In genomic region chr16:83004868-83005652, GRCh38 we compare ENCODE assay signal across 21 cellular contexts.
DNase-seq lines count a peak whose midpoint lies in the region; ATAC-seq and TF ChIP-seq lines count a peak whose summit lies in the region.
"Had no signal": no experiment of that assay in that cellular context is flagged by ENCODE, and none has a peak within 500 bp of the region (broad histone marks: within the 10 kb centered on the region; RNA-seq: fewer than 3 reads in every experiment).

No MANE protein-coding gene starts in this region.

- H3K27me3 ChIP-seq in H9 (ENCODE audit: insufficient read depth, low read length) (no peaks in the 10 kb centered on the region), hepatocyte (no peaks in the 10 kb centered on the region), osteoblast (ENCODE audit: insufficient read depth, low read length) (no peaks in the 10 kb centered on the region), thyroid gland (no peaks in the 10 kb centered on the region)
- H3K27me3 ChIP-seq: BE2C had no signal

- no peaks in the 10 kb centered on the region; a peak in 2 of 5 replicates for H3K9me3 Mint-ChIP-seq in H9
- peaks cover 2% of the 10 kb centered on the region for H3K9me3 Mint-ChIP-seq in activated CD8-positive, alpha-beta T cell treated with anti-CD3 and anti-CD28 coated beads for 36 hours

- no peak overlapping the region for H2BK120ac ChIP-seq in H9 (ENCODE audit: low read depth, low read length, poor library complexity, severe bottlenecking)

- no peak overlapping the region; a peak in 1 of 7 replicates for H3K27ac Mint-ChIP-seq in H9
- no peak overlapping the region for H3K27ac Mint-ChIP-seq in activated CD8-positive, alpha-beta T cell treated with anti-CD3 and anti-CD28 coated beads for 36 hours

- no peaks in the 10 kb centered on the region for H3K36me3 ChIP-seq in hepatocyte (replicated peaks; ENCODE audit: insufficient read depth, low read depth)
- no peaks in the 10 kb centered on the region for H3K36me3 ChIP-seq in osteoblast (ENCODE audit: insufficient read depth, low read length)
- no peaks in the 10 kb centered on the region for H3K36me3 ChIP-seq in thyroid gland
- H3K36me3 ChIP-seq: BE2C had no signal

- no peak overlapping the region for H3K18ac ChIP-seq in H9 (ENCODE audit: insufficient read length, low read depth, low read length)

- H3K14ac ChIP-seq in H9 (ENCODE audit: insufficient read depth, low read length) = no peak overlapping the region

- no peak for TF ChIP-seq CTCF in H9 (conservative IDR thresholded peaks at IDR 0.05)
- no peak for TF ChIP-seq CTCF in hepatocyte (IDR thresholded peaks at IDR 0.05; ENCODE audit: poor library complexity)
- no peak for TF ChIP-seq CTCF in osteoblast (IDR thresholded peaks at IDR 0.05; ENCODE audit: extremely low read depth, low read depth, low read length)
- no peak for TF ChIP-seq CTCF in thyroid gland (IDR thresholded peaks at IDR 0.05)
- TF ChIP-seq CTCF in activated CD8-positive, alpha-beta T cell treated with anti-CD3 and anti-CD28 coated beads for 36 hours (IDR thresholded peaks at IDR 0.05) = no peak

- H3K56ac ChIP-seq in H9 (ENCODE audit: insufficient read length, low read depth, low read length) = no peak overlapping the region

- no CpG with 5 or more reads among the region's 4 CpGs for WGBS in H9 (ENCODE audit: extremely low coverage, insufficient read length, low lambda C conversion rate)
- WGBS in hepatocyte (ENCODE audit: low lambda C conversion rate, missing lambda C conversion rate) = 69% methylated on average over 4 of the region's 4 CpGs
- WGBS in thyroid gland, 2 donors = 56 to 80% methylated on average over 4 of the region's 4 CpGs

- no peak overlapping the region for H2BK20ac ChIP-seq in H9 (ENCODE audit: low read depth, low read length, poor library complexity, severe bottlenecking)

- H4K20me1 ChIP-seq in H9 (ENCODE audit: control insufficient read depth, insufficient read depth, insufficient read length) (no peaks in the 10 kb centered on the region), hepatocyte (ENCODE audit: insufficient read depth, poor library complexity, severe bottlenecking) (no peaks in the 10 kb centered on the region), osteoblast (ENCODE audit: insufficient read depth, low read length) (no peaks in the 10 kb centered on the region)

- no peak overlapping the region for H2AK5ac ChIP-seq in H9 (ENCODE audit: insufficient read length, low read length)

- H3K23me2 ChIP-seq in H9 (ENCODE audit: insufficient read length, low read depth, low read length, poor library complexity, severe bottlenecking) = no peaks in the 10 kb centered on the region

- no peak overlapping the region for H3K23ac ChIP-seq in H9 (ENCODE audit: insufficient read length, low read depth, low read length)

- no peak overlapping the region for H4K8ac ChIP-seq in H9 (replicated peaks; ENCODE audit: insufficient read length, low read depth, low read length)

- H3K27me3 Mint-ChIP-seq in H9 (ENCODE audit: low read depth) = no peaks in the 10 kb centered on the region
- peaks cover 2% of the 10 kb centered on the region for H3K27me3 Mint-ChIP-seq in activated CD8-positive, alpha-beta T cell treated with anti-CD3 and anti-CD28 coated beads for 36 hours

- H3K9me2 ChIP-seq in hepatocyte (replicated peaks; ENCODE audit: insufficient read depth) = no peaks in the 10 kb centered on the region

- H3K79me1 ChIP-seq in H9 (ENCODE audit: insufficient read depth, low read depth, low read length, poor library complexity, severe bottlenecking) = no peaks in the 10 kb centered on the region

- no peak overlapping the region for H3K9ac ChIP-seq in H9 (ENCODE audit: extremely low read depth, insufficient read length, low read length)

- H3K4me1 Mint-ChIP-seq in H9 = peaks cover 6 to 8% of the 10 kb centered on the region in 2 experiments; a peak in 3 of 4 replicates
- no peaks in the 10 kb centered on the region for H3K4me1 Mint-ChIP-seq in activated CD8-positive, alpha-beta T cell treated with anti-CD3 and anti-CD28 coated beads for 36 hours (ENCODE audit: low read depth)

- no peaks in the 10 kb centered on the region; the same call in 1 of the 2 replicates for H3K4me1 ChIP-seq in H9 (ENCODE audit: insufficient read depth, low read length)
- no peaks in the 10 kb centered on the region for H3K4me1 ChIP-seq in hepatocyte (ENCODE audit: insufficient read depth)
- H3K4me1 ChIP-seq in osteoblast (ENCODE audit: insufficient read depth, low read length) = peaks cover 22% of the 10 kb centered on the region
- H3K4me1 ChIP-seq in thyroid gland = peaks cover 10% of the 10 kb centered on the region in 2 donors
- H3K4me1 ChIP-seq: A549, BE2C had no signal

- H2BK5ac ChIP-seq in H9 (ENCODE audit: insufficient read length, low read length) = no peak overlapping the region

- CTCF ChIA-PET in activated CD8-positive, alpha-beta T cell treated with anti-CD3 and anti-CD28 coated beads for 36 hours (lab: Charles Lee) = no interaction called here

- H3K27ac ChIP-seq in H9 (ENCODE audit: insufficient read length, low read depth, low read length) (no peak overlapping the region), hepatocyte (no peak overlapping the region), osteoblast (ENCODE audit: low read depth, low read length) (no peak overlapping the region), thyroid gland (no peak overlapping the region)
- H3K27ac ChIP-seq: A549, HL-60, RWPE1 had no signal

- H3T11ph ChIP-seq in H9 (ENCODE audit: low read length) = no peak overlapping the region

- no peaks in the 10 kb centered on the region for H3K36me3 Mint-ChIP-seq in H9 (ENCODE audit: insufficient read depth in 1 of 3, low read depth in 3 of 3)
- no peaks in the 10 kb centered on the region for H3K36me3 Mint-ChIP-seq in activated CD8-positive, alpha-beta T cell treated with anti-CD3 and anti-CD28 coated beads for 36 hours (ENCODE audit: low read depth)

- no peak overlapping the region for H3K4me3 Mint-ChIP-seq in H9
- H3K4me3 Mint-ChIP-seq in activated CD8-positive, alpha-beta T cell treated with anti-CD3 and anti-CD28 coated beads for 36 hours = no peak overlapping the region

- no peak overlapping the region for H2AFZ ChIP-seq in H9 (ENCODE audit: low read length)
- H2AFZ ChIP-seq in hepatocyte = no peak overlapping the region
- no peak overlapping the region for H2AFZ ChIP-seq in osteoblast (ENCODE audit: low read length)

- no peak overlapping the region for H4K5ac ChIP-seq in H9 (ENCODE audit: insufficient read length, low read depth, low read length)

- no peak overlapping the region for H3K4ac ChIP-seq in H9 (ENCODE audit: low read depth, low read length)

- H3K79me2 ChIP-seq in H9 (ENCODE audit: insufficient read depth, low read length) = no peaks in the 10 kb centered on the region
- no peaks in the 10 kb centered on the region for H3K79me2 ChIP-seq in hepatocyte
- peaks cover 2% of the 10 kb centered on the region for H3K79me2 ChIP-seq in osteoblast (ENCODE audit: insufficient read depth, low read length)

- peak; percentile 28 for DNase-seq in H9
- peak; percentile 7 for DNase-seq in amniotic epithelial cell (ENCODE audit: low read depth)
- no peak for DNase-seq in hepatocyte (ENCODE audit: low spot score)
- DNase-seq in osteoblast (ENCODE audit: insufficient read length, low spot score, missing footprints) = peak; percentile 50
- no peak for DNase-seq in thyroid gland
- no peak for DNase-seq in foreskin melanocyte
- no peak for DNase-seq in activated CD8-positive, alpha-beta T cell treated with anti-CD3 and anti-CD28 coated beads for 36 hours
- DNase-seq: BE2C; DMS79 treated with DMSO at 0.1 percent for 48 hours; KG1; NCI-H1105 treated with DMSO at 0.1 percent for 48 hours; NCI-H2029 treated with DMSO at 0.1 percent for 48 hours; NCI-H345; NCI-H524; NCI-H774; NK-92 treated with Interleukin-12 subunit alpha and Interleukin-12 subunit beta, amount 100 ng/mL, for 24 hours; SHP77 treated with DMSO at 0.1 percent for 48 hours had no signal

- POLR2A ChIA-PET in activated CD8-positive, alpha-beta T cell treated with anti-CD3 and anti-CD28 coated beads for 36 hours (lab: Charles Lee) = no interaction called here

- H2BK15ac ChIP-seq in H9 (ENCODE audit: low read depth, low read length) = no peak overlapping the region

- H3K9me3 ChIP-seq in H9 (ENCODE audit: control insufficient read depth, low read depth, low read length) (no peaks in the 10 kb centered on the region), hepatocyte (ENCODE audit: low read depth) (no peaks in the 10 kb centered on the region), osteoblast (ENCODE audit: low read depth, low read length) (no peaks in the 10 kb centered on the region), thyroid gland (no peaks in the 10 kb centered on the region)
- H3K9me3 ChIP-seq: A549, BE2C had no signal

- no peak overlapping the region for H4K91ac ChIP-seq in H9 (ENCODE audit: insufficient read length, low read depth, low read length)

- intact Hi-C loops in thyroid gland (cut with DNase I) = no loop called here
- intact Hi-C loops in activated CD8-positive, alpha-beta T cell treated with anti-CD3 and anti-CD28 coated beads for 36 hours (cut with micrococcal nuclease) = no loop called here

- ATAC-seq in activated CD8-positive, alpha-beta T cell treated with anti-CD3 and anti-CD28 coated beads for 36 hours = no peak
- ATAC-seq: A549, HepG2 had no signal

- H2BK12ac ChIP-seq in H9 (ENCODE audit: insufficient read length, low read depth, low read length) = no peak overlapping the region

- H3K4me3 ChIP-seq in hepatocyte (no peak overlapping the region), osteoblast (ENCODE audit: insufficient read depth, low read length) (no peak overlapping the region), thyroid gland (replicated peaks in 1 of 3) (no peak overlapping the region)
- H3K4me3 ChIP-seq: A549 had no signal

- H3K4me2 ChIP-seq in H9 (ENCODE audit: insufficient read depth, insufficient read length, low read length) = no peak overlapping the region
- H3K4me2 ChIP-seq in hepatocyte = peak overlapping the region; percentile 21
- H3K4me2 ChIP-seq in osteoblast (ENCODE audit: insufficient read depth, low read length) = no peak overlapping the region
- H3K4me2 ChIP-seq: A549 had no signal

- no peak for TF ChIP-seq POLR2A in thyroid gland (IDR thresholded peaks at IDR 0.05)

Comparison
In these comparisons a context has a peak if more than half of its experiments do, and no peak if none do; other contexts are left out.
1. DNase-seq: peak in H9 (single experiment), amniotic epithelial cell (single experiment) and osteoblast (single experiment); none in hepatocyte (single experiment), thyroid gland (0 of 2), foreskin melanocyte (single experiment) and activated CD8-positive, alpha-beta T cell treated with anti-CD3 and anti-CD28 coated beads for 36 hours (single experiment).